In the genomic region with DNA sequence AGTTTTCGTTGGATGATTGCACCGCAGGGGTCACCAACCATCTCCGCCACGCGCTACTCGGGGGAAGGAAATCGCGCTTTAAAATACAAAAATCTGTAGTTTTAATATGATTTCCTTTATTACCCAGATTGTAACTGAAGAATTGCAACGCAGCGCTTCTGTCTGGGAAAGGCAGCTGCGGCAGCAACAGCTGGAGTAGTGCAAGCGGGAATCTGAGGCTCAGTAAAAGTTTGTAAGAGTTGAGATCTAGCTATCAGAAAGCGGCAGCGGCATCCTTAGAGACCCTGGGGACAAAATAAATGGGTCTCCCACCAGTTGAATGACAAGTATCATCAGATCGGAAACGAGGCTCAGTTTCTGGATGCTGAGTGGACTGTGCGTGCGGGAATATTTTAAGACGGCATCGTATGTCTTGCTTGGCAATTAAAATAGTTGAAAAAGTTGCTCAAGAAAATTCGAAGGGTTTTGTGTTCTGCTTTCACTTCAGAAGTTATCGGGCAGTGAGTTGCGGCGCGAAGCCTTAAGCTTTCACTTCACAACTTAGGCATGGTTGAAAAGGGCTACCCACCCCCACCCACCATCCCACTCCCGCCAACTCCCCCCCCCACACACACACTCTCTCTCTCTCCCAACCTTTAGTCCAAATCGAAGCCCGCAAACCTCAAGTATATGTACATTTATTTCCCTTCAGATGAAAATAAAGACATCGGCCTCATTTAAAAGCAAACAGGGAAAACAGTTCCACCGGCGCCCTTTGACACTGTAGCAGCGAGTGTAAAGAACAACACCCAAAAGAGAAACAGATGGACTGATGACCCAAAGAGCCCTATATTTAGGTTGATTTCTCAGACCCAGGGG, we compare ENCODE assay signal across 7 cellular contexts. TPM values are rescaled to one million over a fixed set of nuclear protein-coding genes. Genes with fewer than 3 reads are reported as not detected.
A peak's percentile ranks its signal among the peaks of the same experiment; 100 is the strongest.
DNase-seq lines count a peak whose midpoint lies in the region; ATAC-seq, FAIRE-seq and TF ChIP-seq lines count a peak whose summit lies in the region.

No MANE protein-coding gene starts in this region.

- H2AFZ ChIP-seq in hepatocyte: peak overlapping the region; percentile 73

- no peak for ATAC-seq in activated T-helper 17 cell treated with anti-CD3 and anti-CD28 coated beads, Interleukin-2, amount 50 U/mL, for 72 hours (replicated peaks)

- no peaks in the 10 kb centered on the region for H3K9me2 ChIP-seq in hepatocyte (replicated peaks; ENCODE audit: insufficient read depth)

- H3K79me2 ChIP-seq in hepatocyte: no peaks in the 10 kb centered on the region

- H3K27me3 ChIP-seq in HUES6 (ENCODE audit: control insufficient read depth, insufficient read depth, low read length) (peaks cover 82% of the 10 kb centered on the region), hepatocyte (peaks cover 65% of the 10 kb centered on the region), small intestine (ENCODE audit: control insufficient read depth in 2 of 2, insufficient read depth in 2 of 2, low read length in 2 of 2) (peaks cover 0 to 20% of the 10 kb centered on the region in 2 donors)

- no peak for TF ChIP-seq CTCF in hepatocyte (IDR thresholded peaks at IDR 0.05; ENCODE audit: poor library complexity)

- no peaks in the 10 kb centered on the region for H4K20me1 ChIP-seq in hepatocyte (ENCODE audit: insufficient read depth, poor library complexity, severe bottlenecking)

- 7% methylated on average over 32 of the region's 32 CpGs for WGBS in hepatocyte (ENCODE audit: low lambda C conversion rate, missing lambda C conversion rate)
- WGBS in small intestine, 3 donors: 14 to 25% (median 23%) methylated on average over 32 of the region's 32 CpGs

- peaks cover 71% of the 10 kb centered on the region for H3K27me3 Mint-ChIP-seq in activated T-helper 17 cell treated with anti-CD3 and anti-CD28 coated beads, Interleukin-2, amount 50 U/mL, for 72 hours

- peaks cover 10% of the 10 kb centered on the region for H3K36me3 Mint-ChIP-seq in activated T-helper 17 cell treated with anti-CD3 and anti-CD28 coated beads, Interleukin-2, amount 50 U/mL, for 72 hours (ENCODE audit: low read depth)

- H3K4me3 ChIP-seq in HUES6 (ENCODE audit: low read depth, low read length) (peak overlapping the region; percentile 89), hepatocyte (peak overlapping the region; percentile 64), small intestine (ENCODE audit: low read depth in 1 of 2, low read length in 2 of 2) (peak overlapping the region; percentile 56 to 80)

- peaks cover 24% of the 10 kb centered on the region for H3K4me1 Mint-ChIP-seq in activated T-helper 17 cell treated with anti-CD3 and anti-CD28 coated beads, Interleukin-2, amount 50 U/mL, for 72 hours

- no peak for FAIRE-seq in small intestine (lab: Jason Lieb, UNC)

- no peak overlapping the region for H3K27ac Mint-ChIP-seq in activated T-helper 17 cell treated with anti-CD3 and anti-CD28 coated beads, Interleukin-2, amount 50 U/mL, for 72 hours

- peak overlapping the region; percentile 98 for H3K4me2 ChIP-seq in hepatocyte

- no peak overlapping the region for H3K27ac ChIP-seq in HUES6 (ENCODE audit: low read depth, low read length)
- H3K27ac ChIP-seq in hepatocyte: peak overlapping the region; percentile 83
- peak overlapping the region; percentile 69 to 77 for H3K27ac ChIP-seq in small intestine (ENCODE audit: low read depth in 1 of 2, low read length in 1 of 2)

- H3K4me3 Mint-ChIP-seq in activated T-helper 17 cell treated with anti-CD3 and anti-CD28 coated beads, Interleukin-2, amount 50 U/mL, for 72 hours: peak overlapping the region; percentile 89

- H3K9me3 ChIP-seq in HUES6 (ENCODE audit: control insufficient read depth, insufficient read depth, low read depth, low read length) (no peaks in the 10 kb centered on the region), hepatocyte (ENCODE audit: low read depth) (no peaks in the 10 kb centered on the region), small intestine (ENCODE audit: control insufficient read depth, low read depth) (no peaks in the 10 kb centered on the region)

- peaks cover 44% of the 10 kb centered on the region for H3K4me1 ChIP-seq in HUES6 (ENCODE audit: control insufficient read depth, insufficient read depth, low read length)
- H3K4me1 ChIP-seq in hepatocyte (ENCODE audit: insufficient read depth): peaks cover 23% of the 10 kb centered on the region
- no peaks in the 10 kb centered on the region for H3K4me1 ChIP-seq in small intestine (ENCODE audit: control insufficient read depth in 2 of 2, insufficient read depth in 1 of 2, low read depth in 1 of 2, low read length in 1 of 2)

- DNase-seq in hepatocyte (ENCODE audit: low spot score): peak; percentile 30
- DNase-seq in small intestine: peak; percentile 55
- no peak for DNase-seq in DMS153 (lab: John Stamatoyannopoulos, UW)
- DNase-seq in effector CD4-positive, alpha-beta T cell: no peak
- no peak for DNase-seq in mesenteric fat pad (ENCODE audit: low spot score)

- peak overlapping the region; percentile 74 for H3K9ac ChIP-seq in HUES6 (ENCODE audit: low read length)

- no peaks in the 10 kb centered on the region for H3K9me3 Mint-ChIP-seq in activated T-helper 17 cell treated with anti-CD3 and anti-CD28 coated beads, Interleukin-2, amount 50 U/mL, for 72 hours

- H3K36me3 ChIP-seq in HUES6 (ENCODE audit: control insufficient read depth, insufficient read depth, low read length) (no peaks in the 10 kb centered on the region), hepatocyte (replicated peaks; ENCODE audit: insufficient read depth, low read depth) (no peaks in the 10 kb centered on the region), small intestine (ENCODE audit: control insufficient read depth in 2 of 2, insufficient read depth in 2 of 2, low read length in 2 of 2) (no peaks in the 10 kb centered on the region)

RNA-seq across cellular contexts. Expression of a gene that starts 2.6 kb away (rescaled TPM):
- not detected for total RNA-seq in activated T-helper 17 cell treated with anti-CD3 and anti-CD28 coated beads, Interleukin-2, amount 50 U/mL, for 72 hours
- total RNA-seq in hepatocyte (40.9 and 48.8 TPM in 2 replicates), mesenteric fat pad (21.7 TPM)
- polyA plus RNA-seq in hepatocyte (11.1 and 11.4 TPM in 2 replicates), small intestine (10 to 100 TPM; 11.1 to 29.1 (median 20.4) TPM)

Comparison
In these comparisons a context has a peak if more than half of its experiments do, and no peak if none do; other contexts are left out.
1. DNase-seq: peak in hepatocyte (single experiment) and small intestine (single experiment); none in DMS153 (single experiment), effector CD4-positive, alpha-beta T cell (single experiment) and mesenteric fat pad (single experiment).
2. RNA of a gene that starts 2.6 kb away (total RNA-seq): 40.9 to 48.8 TPM in hepatocyte and 21.7 TPM in mesenteric fat pad (single experiment); not detected in activated T-helper 17 cell treated with anti-CD3 and anti-CD28 coated beads, Interleukin-2, amount 50 U/mL, for 72 hours; every median in the first group is over 10 times any median in the second.
3. Peak in every context shown above with its lines, with median percentiles within 50 percentile points of each other: H3K4me3 ChIP-seq.